8 cellular contexts compared by ENCODE assay signal in genomic region chr15:82810863-82811421, GRCh38. TPM values are rescaled to one million over a fixed set of nuclear protein-coding genes. Genes with fewer than 3 reads are reported as not detected.
DNase-seq lines count a peak whose midpoint lies in the region; TF ChIP-seq lines count a peak whose summit lies in the region.

No MANE protein-coding gene starts in this region.

- peaks cover 43% of the 10 kb centered on the region for H3K4me1 ChIP-seq in Karpas-422 (ENCODE audit: low read length)
- H3K4me1 ChIP-seq in skeletal muscle satellite cell (ENCODE audit: control insufficient read depth, insufficient read depth, low read length) = peaks cover 11% of the 10 kb centered on the region

- TF ChIP-seq CTCF in fibroblast of villous mesenchyme (IDR thresholded peaks at IDR 0.05; ENCODE audit: insufficient read depth, low read depth, low read length) = no peak

- H4K20me1 ChIP-seq in Karpas-422 (ENCODE audit: insufficient read depth, low read depth, low read length) = peaks cover 16% of the 10 kb centered on the region

- H3K9me3 ChIP-seq in Karpas-422 (ENCODE audit: low read length) = no peaks in the 10 kb centered on the region
- no peaks in the 10 kb centered on the region for H3K9me3 ChIP-seq in skeletal muscle satellite cell (replicated peaks; ENCODE audit: low read length)

- H3K27ac ChIP-seq in Karpas-422 (ENCODE audit: low read length) = peak overlapping the region; percentile 86

- H3K9ac ChIP-seq in Karpas-422 (ENCODE audit: low read length) (peak overlapping the region; percentile 89), skeletal muscle satellite cell (ENCODE audit: low read depth, low read length) (peak overlapping the region; percentile 99)

- H3K36me3 ChIP-seq in Karpas-422 (ENCODE audit: insufficient read depth, low read length) (peaks cover 28% of the 10 kb centered on the region), skeletal muscle satellite cell (ENCODE audit: insufficient read depth, low read length) (peaks cover 27% of the 10 kb centered on the region)

- H3K9me2 ChIP-seq in Karpas-422 (replicated peaks; ENCODE audit: insufficient read depth, low read length) = no peaks in the 10 kb centered on the region

- DNase-seq in ACHN (peak; percentile 35), Karpas-422 (peak; percentile 60), activated T-cell treated with anti-CD3 and anti-CD28 coated beads for 24 hours (ENCODE audit: low read depth) (peak; percentile 30), fibroblast of villous mesenchyme (ENCODE audit: low read depth) (no peak), cortex of kidney (lab: John Stamatoyannopoulos, UW) (no peak), NCI-H446 (lab: John Stamatoyannopoulos, UW) (no peak), NCI-H1694 treated with DMSO at 0.1 percent for 48 hours (lab: John Stamatoyannopoulos, UW) (no peak)

- no peak overlapping the region for H2AFZ ChIP-seq in Karpas-422 (ENCODE audit: low read length)

- H3K27me3 ChIP-seq in Karpas-422 (ENCODE audit: low read length) (no peaks in the 10 kb centered on the region), skeletal muscle satellite cell (ENCODE audit: control insufficient read depth, insufficient read depth, low read length) (no peaks in the 10 kb centered on the region)

- H3K4me3 ChIP-seq in Karpas-422 (ENCODE audit: low read length) (peak overlapping the region; percentile 76), fibroblast of villous mesenchyme (ENCODE audit: low read depth, low read length) (peak overlapping the region; percentile 88), skeletal muscle satellite cell (ENCODE audit: low read length) (peak overlapping the region; percentile 100)

- peak overlapping the region; percentile 87 for H3K4me2 ChIP-seq in Karpas-422 (ENCODE audit: low read depth, low read length, poor library complexity, severe bottlenecking)
- H3K4me2 ChIP-seq in skeletal muscle satellite cell (ENCODE audit: low read length) = peak overlapping the region; percentile 82

- peaks cover 53% of the 10 kb centered on the region for H3K79me2 ChIP-seq in Karpas-422 (ENCODE audit: low read length)

- in situ Hi-C loops in ACHN (cut with HindIII; ENCODE audit: low pct_ligation_motif_present, low pct_unique_long_range_greater_than_20kb, low sequenced_read_pairs) = no loop called here

RNA-seq across cellular contexts. Expression of gene WHAMM, which starts 1.5 kb away (rescaled TPM):
- 7.2 and 8.3 TPM in 2 replicates for total RNA-seq in Karpas-422 (2014; rRNA removed; shearing (Covaris generic); ENCODE audit: low replicate concordance)
- total RNA-seq in fibroblast of villous mesenchyme = 5.8 and 7.8 TPM in 2 replicates
- 3.9 and 4.1 TPM in 2 replicates for total RNA-seq in skeletal muscle satellite cell (2012; rRNA removed)

RNA-seq across cellular contexts. Expression of gene FSD2, which starts 5.1 kb away (rescaled TPM):
- 0.67 TPM in 1 of 2 replicates, not detected in the other for total RNA-seq in Karpas-422 (2014; rRNA removed; shearing (Covaris generic); ENCODE audit: low replicate concordance)
- total RNA-seq in fibroblast of villous mesenchyme = not detected in 2 replicates
- total RNA-seq in skeletal muscle satellite cell (2012; rRNA removed) = not detected in 2 replicates

Comparison
In these comparisons a context has a peak if more than half of its experiments do, and no peak if none do; other contexts are left out.
1. DNase-seq: peak in ACHN (single experiment), Karpas-422 (single experiment) and activated T-cell treated with anti-CD3 and anti-CD28 coated beads for 24 hours (single experiment); none in fibroblast of villous mesenchyme (single experiment), cortex of kidney (single experiment), NCI-H446 (0 of 2) and NCI-H1694 treated with DMSO at 0.1 percent for 48 hours (single experiment).
2. Peak in every context shown above with its lines, with median percentiles within 50 percentile points of each other: H3K4me3 ChIP-seq.